9 cellular contexts compared by ENCODE assay signal in genomic region chr10:69065406-69066361, GRCh38. TPM values are rescaled to one million over a fixed set of nuclear protein-coding genes. Genes with fewer than 3 reads are reported as not detected.
DNase-seq lines count a peak whose midpoint lies in the region; ATAC-seq lines count a peak whose summit lies in the region.
"Had no signal": no experiment of that assay in that cellular context is flagged by ENCODE, and none has a peak within 500 bp of the region (broad histone marks: within the 10 kb centered on the region; RNA-seq: fewer than 3 reads in every experiment).

No MANE protein-coding gene starts in this region.

- H3K4me3 ChIP-seq in SJSA1, result no peak overlapping the region

- peak overlapping the region; percentile 80 for H3K4me3 Mint-ChIP-seq in stimulated activated naive CD8-positive, alpha-beta T cell treated with anti-CD3 and anti-CD28 coated beads, Interleukin-15, Interleukin-2, amounts not matched to agents 100 ng/mL and 50 ng/mL, for 24 hours

- DNase-seq in DMS 273 (lab: John Stamatoyannopoulos, UW; ENCODE audit: unreplicated experiment), result peak; percentile 35
- no peak for DNase-seq in DMS 273 treated with DMSO at 0.1 percent for 48 hours (lab: John Stamatoyannopoulos, UW)
- peak in 1 of 2 experiments; percentile 9 for DNase-seq in SJSA1 (ENCODE audit: low read depth in 1 of 2, low spot score in 2 of 2)
- DNase-seq in fibroblast of the conjunctiva (ENCODE audit: low read depth), result peak; percentile 55
- DNase-seq in H4 (ENCODE audit: low spot score), result no peak
- DNase-seq in epidermal melanocyte (ENCODE audit: insufficient read length, low spot score), result no peak

- H3K27ac ChIP-seq in SJSA1, result peak overlapping the region; percentile 54
- H3K27ac ChIP-seq: 22Rv1 had no signal

- peak overlapping the region; percentile 99 for H3K27ac Mint-ChIP-seq in stimulated activated naive CD8-positive, alpha-beta T cell treated with anti-CD3 and anti-CD28 coated beads, Interleukin-15, Interleukin-2, amounts not matched to agents 100 ng/mL and 50 ng/mL, for 24 hours

- peak; percentile 47 for ATAC-seq in HG02884 (IDR thresholded peaks at IDR 0.05; ENCODE audit: unreplicated experiment)

- H3K9me3 Mint-ChIP-seq in stimulated activated naive CD8-positive, alpha-beta T cell treated with anti-CD3 and anti-CD28 coated beads, Interleukin-15, Interleukin-2, amounts not matched to agents 100 ng/mL and 50 ng/mL, for 24 hours, result peaks cover 3% of the 10 kb centered on the region

- H3K36me3 Mint-ChIP-seq in stimulated activated naive CD8-positive, alpha-beta T cell treated with anti-CD3 and anti-CD28 coated beads, Interleukin-15, Interleukin-2, amounts not matched to agents 100 ng/mL and 50 ng/mL, for 24 hours (ENCODE audit: low read depth), result no peaks in the 10 kb centered on the region

- H3K36me3 ChIP-seq in SJSA1, result no peaks in the 10 kb centered on the region

- H3K9me3 ChIP-seq in SJSA1 (replicated peaks), result no peaks in the 10 kb centered on the region

- H3K4me1 Mint-ChIP-seq in stimulated activated naive CD8-positive, alpha-beta T cell treated with anti-CD3 and anti-CD28 coated beads, Interleukin-15, Interleukin-2, amounts not matched to agents 100 ng/mL and 50 ng/mL, for 24 hours (ENCODE audit: low read depth), result peaks cover 59% of the 10 kb centered on the region

- peaks cover 23% of the 10 kb centered on the region for H3K4me1 ChIP-seq in SJSA1 (replicated peaks)

- no peaks in the 10 kb centered on the region for H3K27me3 Mint-ChIP-seq in stimulated activated naive CD8-positive, alpha-beta T cell treated with anti-CD3 and anti-CD28 coated beads, Interleukin-15, Interleukin-2, amounts not matched to agents 100 ng/mL and 50 ng/mL, for 24 hours

- H3K27me3 ChIP-seq in SJSA1 (replicated peaks), result no peaks in the 10 kb centered on the region

RNA-seq across cellular contexts. Expression of gene SRGN, which starts 22.2 kb away (rescaled TPM):
- 232 and 251 TPM in 2 replicates for total RNA-seq in SJSA1 (2014; rRNA removed; shearing (Covaris generic))
- 3.9 and 5.0 TPM in 2 replicates for total RNA-seq in H4 (2014; rRNA removed; shearing (Covaris generic))

RNA-seq across cellular contexts. Expression of gene VPS26A, which starts 58.3 kb away (rescaled TPM):
- 18.6 and 24.0 TPM in 2 replicates for total RNA-seq in SJSA1 (2014; rRNA removed; shearing (Covaris generic))
- total RNA-seq in H4 (2014; rRNA removed; shearing (Covaris generic)), result 25.9 and 40.2 TPM in 2 replicates

Comparison
In these comparisons a context has a peak if more than half of its experiments do, and no peak if none do; other contexts are left out.
1. DNase-seq: peak in DMS 273 (single experiment) and fibroblast of the conjunctiva (single experiment); none in DMS 273 treated with DMSO at 0.1 percent for 48 hours (single experiment), H4 (single experiment) and epidermal melanocyte (single experiment).
2. RNA of gene SRGN, which starts 22.2 kb away (total RNA-seq): 232 to 251 TPM in SJSA1; 3.9 to 5.0 TPM in H4; every median in the first group is over 10 times any median in the second.